Comparison of ENCODE assay signal across 22 cellular contexts in the genomic region with DNA sequence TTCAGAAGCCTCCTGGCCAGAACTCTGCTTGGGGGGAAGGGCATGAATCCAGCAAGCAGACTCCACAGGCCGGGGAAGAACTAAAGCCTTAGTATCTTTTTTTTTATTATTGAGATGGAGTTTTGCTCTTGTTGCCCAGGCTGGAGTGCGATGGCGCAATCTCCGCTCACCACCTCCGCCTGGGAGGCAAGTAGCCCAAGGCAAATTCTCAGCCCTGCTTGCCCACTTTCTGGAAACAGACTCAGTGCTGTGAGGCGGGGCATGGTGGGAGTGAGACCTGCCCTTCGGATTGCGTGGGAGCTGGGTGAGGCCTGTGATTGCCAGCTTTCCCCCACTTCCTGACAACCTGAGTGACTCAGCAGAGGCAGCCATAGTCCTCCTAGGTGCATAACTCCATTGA.
"Had no signal": no experiment of that assay in that cellular context is flagged by ENCODE, and none has a peak within 500 bp of the region (broad histone marks: within the 10 kb centered on the region; RNA-seq: fewer than 3 reads in every experiment).

No MANE protein-coding gene starts in this region.

- H3K4me1 ChIP-seq: pancreas, sigmoid colon, thyroid gland had no signal

- H3K36me3 ChIP-seq: neutrophil, pancreas, sigmoid colon, thyroid gland had no signal

- H3K27me3 ChIP-seq: neutrophil, pancreas, sigmoid colon, thyroid gland had no signal

- DNase-seq: activated B cell treated with CpG ODN at 0.5 μM for 24 hours; activated CD4-positive, alpha-beta T cell treated with anti-CD3 and anti-CD28 coated beads for 48 hours; activated CD8-positive, alpha-beta T cell treated with anti-CD3 and anti-CD28 coated beads for 36 hours; activated naive CD4-positive, alpha-beta T cell; activated naive CD8-positive, alpha-beta T cell treated with anti-CD3 and anti-CD28 coated beads for 36 hours; activated T-cell treated with anti-CD3 and anti-CD28 coated beads, Interleukin-2, amount 50 U/mL, for 1 hour; amniotic stem cell; caudate nucleus; effector memory CD8-positive, alpha-beta T cell; glutamatergic neuron; hippocampal formation; left ventricle myocardium superior; mesendoderm; natural killer cell; sigmoid colon; stimulated activated CD8-positive, alpha-beta memory T cell treated with anti-CD3 and anti-CD28 coated beads, Interleukin-4, amount 100 ng/mL, for 48 hours; stimulated activated naive CD4-positive, alpha-beta T cell; thyroid gland had no signal

- H3K4me3 ChIP-seq: pancreas, sigmoid colon, thyroid gland had no signal

- H3K9me3 ChIP-seq: neutrophil, pancreas, thyroid gland had no signal

- H3K27ac ChIP-seq: neutrophil, pancreas, sigmoid colon, thyroid gland had no signal

- FAIRE-seq: keratinocyte, pancreas had no signal

- ATAC-seq: activated CD8-positive, alpha-beta T cell treated with anti-CD3 and anti-CD28 coated beads for 36 hours; activated T-helper 17 cell treated with anti-CD3 and anti-CD28 coated beads, Interleukin-2, amount 50 U/mL, for 72 hours; effector memory CD8-positive, alpha-beta T cell; left ventricle myocardium superior; natural killer cell; pancreas had no signal
